In the genomic region with DNA sequence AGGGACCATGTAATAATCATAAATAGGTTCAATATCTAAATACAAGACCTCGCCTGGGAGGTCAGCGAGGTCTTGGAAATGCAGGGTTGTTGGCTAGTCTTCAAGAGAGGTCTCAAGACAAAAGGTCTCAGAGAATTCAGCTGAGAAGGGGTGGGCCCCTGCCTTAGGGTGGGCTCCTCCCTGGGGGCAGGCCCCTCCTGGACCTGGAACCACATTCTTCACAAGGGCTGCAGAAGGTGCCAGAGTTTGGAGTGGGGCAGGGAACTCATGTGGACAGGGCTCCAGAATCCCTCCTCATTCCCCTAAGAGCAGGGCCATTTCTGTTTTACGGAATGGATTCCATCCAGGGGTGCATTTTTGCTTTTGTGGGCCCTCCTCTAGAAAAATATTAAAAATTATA, we compare ENCODE assay signal across 36 cellular contexts. TPM values are rescaled to one million over a fixed set of nuclear protein-coding genes. Genes with fewer than 3 reads are reported as not detected.
"Had no signal": no experiment of that assay in that cellular context is flagged by ENCODE, and none has a peak within 500 bp of the region (broad histone marks: within the 10 kb centered on the region; RNA-seq: fewer than 3 reads in every experiment).

No MANE protein-coding gene starts in this region.

- H3K27me3 ChIP-seq: ascending aorta, cardiac muscle cell had no signal

- H3K9me3 Mint-ChIP-seq: activated B cell treated with CpG ODN at 0.5 μM for 24 hours; activated CD4-positive, alpha-beta memory T cell treated with anti-CD3 and anti-CD28 coated beads for 36 hours; activated naive CD4-positive, alpha-beta T cell treated with anti-CD3 and anti-CD28 coated beads, Interleukin-2, amount 10 ng/mL, durations not matched to agents 7 days and 5 days; activated naive CD4-positive, alpha-beta T cell treated with anti-CD3 and anti-CD28 coated beads, Interleukin-2, amount 50 U/mL, for 24 hours had no signal

- H3K27ac Mint-ChIP-seq: activated B cell treated with CpG ODN at 0.5 μM for 24 hours; activated naive CD4-positive, alpha-beta T cell treated with anti-CD3 and anti-CD28 coated beads, Interleukin-2, amount 10 ng/mL, durations not matched to agents 7 days and 5 days; activated naive CD8-positive, alpha-beta T cell treated with anti-CD3 and anti-CD28 coated beads, Interleukin-2, amount 10 ng/mL, durations not matched to agents 7 days and 5 days; activated T-cell treated with anti-CD3 and anti-CD28 coated beads, Interleukin-2, amount 50 U/mL, for 72 hours; brain; T-helper 1 cell treated with Interleukin-12 subunit alpha and Interleukin-12 subunit beta and Interleukin-4 antibody, amounts not matched to agents 30 μg/mL and 1 μg/mL, for 36 hours; T-helper 2 cell treated with Interferon-gamma antibody and Interleukin-4, amounts not matched to agents 5 μg/mL and 100 μg/mL, for 36 hours had no signal

- H3K36me3 Mint-ChIP-seq: activated CD4-positive, alpha-beta memory T cell treated with anti-CD3 and anti-CD28 coated beads for 36 hours; activated naive CD4-positive, alpha-beta T cell treated with anti-CD3 and anti-CD28 coated beads, Interleukin-2, amount 10 ng/mL, durations not matched to agents 7 days and 5 days; activated naive CD4-positive, alpha-beta T cell treated with anti-CD3 and anti-CD28 coated beads, Interleukin-2, amount 50 U/mL, for 24 hours; brain had no signal

- H3K4me3 ChIP-seq: ascending aorta, cardiac muscle cell had no signal

- H3K36me3 ChIP-seq: ascending aorta, cardiac muscle cell had no signal

- H3K27me3 Mint-ChIP-seq: activated CD4-positive, alpha-beta T cell treated with anti-CD3 and anti-CD28 coated beads, Interleukin-2, amount 10 ng/mL, durations not matched to agents 24 days and 14 days; activated naive CD4-positive, alpha-beta T cell treated with anti-CD3 and anti-CD28 coated beads, Interleukin-2, amount 50 U/mL, for 24 hours had no signal

- DNase-seq: activated B cell treated with CpG ODN at 0.5 μM for 24 hours; activated CD4-positive, alpha-beta T cell treated with anti-CD3 and anti-CD28 coated beads for 4 hours; activated CD4-positive, alpha-beta T cell treated with anti-CD3 and anti-CD28 coated beads, Interleukin-2, amount 10 ng/mL, durations not matched to agents 24 days and 14 days; activated CD4-positive, alpha-beta T cell treated with anti-CD3 and anti-CD28 coated beads, Interleukin-2, amount 50 U/mL, for 1 hour; activated CD4-positive, alpha-beta T cell treated with anti-CD3 and anti-CD28 coated beads, Interleukin-2, amount 50 U/mL, for 4 hours; activated CD4-positive, CD25-positive, alpha-beta regulatory T cell treated with anti-CD3 and anti-CD28 coated beads, Interleukin-2, amount 50 U/mL, for 72 hours; activated CD8-positive, alpha-beta memory T cell treated with anti-CD3 and anti-CD28 coated beads, Interleukin-2, amount 50 U/mL, for 4 hours; activated effector memory CD4-positive, alpha-beta T cell treated with Interleukin-2 at 50 U/mL for 16 hours; activated gamma-delta T cell; activated naive CD4-positive, alpha-beta T cell treated with anti-CD3 and anti-CD28 coated beads, Interleukin-2, amount 10 ng/mL, durations not matched to agents 7 days and 5 days; activated naive CD8-positive, alpha-beta T cell treated with anti-CD3 and anti-CD28 coated beads, Interleukin-2, amount 10 ng/mL, durations not matched to agents 7 days and 5 days; activated T-cell treated with anti-CD3 and anti-CD28 coated beads for 4 hours; activated T-cell treated with anti-CD3 and anti-CD28 coated beads, Interleukin-2, amount 50 U/mL, for 1 hour; activated T-cell treated with anti-CD3 and anti-CD28 coated beads, Interleukin-2, amount 50 U/mL, for 4 hours; amygdala; anterior cingulate cortex; caudate nucleus; cerebellar nuclear complex; SW 1271; T-helper 1 cell; T-helper 2 cell; T-helper 9 cell had no signal

- H3K4me1 ChIP-seq: ascending aorta had no signal

- H3K9me3 ChIP-seq: ascending aorta had no signal

- H3K4me3 Mint-ChIP-seq: activated B cell treated with CpG ODN at 0.5 μM for 24 hours; activated CD4-positive, alpha-beta memory T cell treated with anti-CD3 and anti-CD28 coated beads for 36 hours; activated CD8-positive, alpha-beta T cell treated with anti-CD3 and anti-CD28 coated beads for 36 hours; activated naive CD4-positive, alpha-beta T cell treated with anti-CD3 and anti-CD28 coated beads, Interleukin-2, amount 10 ng/mL, durations not matched to agents 7 days and 5 days; activated naive CD4-positive, alpha-beta T cell treated with anti-CD3 and anti-CD28 coated beads, Interleukin-2, amount 50 U/mL, for 24 hours; activated naive CD8-positive, alpha-beta T cell treated with anti-CD3 and anti-CD28 coated beads, Interleukin-2, amount 10 ng/mL, durations not matched to agents 7 days and 5 days; brain; central memory CD8-positive, alpha-beta T cell; T-helper 1 cell treated with Interleukin-12 subunit alpha and Interleukin-12 subunit beta and Interleukin-4 antibody, amounts not matched to agents 30 μg/mL and 1 μg/mL, for 36 hours; T-helper 2 cell treated with Interferon-gamma antibody and Interleukin-4, amounts not matched to agents 5 μg/mL and 100 μg/mL, for 36 hours had no signal

- H3K27ac ChIP-seq: ascending aorta, cardiac muscle cell, VCaP had no signal

- H3K4me1 Mint-ChIP-seq: activated B cell treated with CpG ODN at 0.5 μM for 24 hours; activated naive CD4-positive, alpha-beta T cell treated with anti-CD3 and anti-CD28 coated beads, Interleukin-2, amount 10 ng/mL, durations not matched to agents 7 days and 5 days; brain; central memory CD8-positive, alpha-beta T cell had no signal

RNA-seq across cellular contexts. Expression of gene CEACAM18, which starts 10.2 kb away (rescaled TPM):
- total RNA-seq: activated B cell treated with CpG ODN at 0.5 μM for 24 hours; activated CD4-positive, alpha-beta memory T cell treated with anti-CD3 and anti-CD28 coated beads for 36 hours; activated CD4-positive, alpha-beta T cell treated with anti-CD3 and anti-CD28 coated beads, Interleukin-2, amount 10 ng/mL, durations not matched to agents 24 days and 14 days; activated CD8-positive, alpha-beta T cell treated with anti-CD3 and anti-CD28 coated beads for 36 hours; activated naive CD8-positive, alpha-beta T cell treated with anti-CD3 and anti-CD28 coated beads, Interleukin-2, amount 10 ng/mL, durations not matched to agents 7 days and 5 days; activated T-cell treated with anti-CD3 and anti-CD28 coated beads, Interleukin-2, amount 50 U/mL, for 4 hours; activated T-cell treated with anti-CD3 and anti-CD28 coated beads, Interleukin-2, amount 50 U/mL, for 72 hours; activated T-helper 1 cell treated with anti-CD3 and anti-CD28 coated beads, Interleukin-12 subunit alpha, Interleukin-12 subunit beta, Interleukin-2, Interleukin-4 antibody, amounts not matched to agents 30 ng/mL and 10 ng/mL and 1 ng/mL, durations not matched to agents 14 hours and 24 hours and 36 hours; activated T-helper 2 cell treated with anti-CD3 and anti-CD28 coated beads, Interferon-gamma antibody, Interleukin-2, Interleukin-4, amounts not matched to agents 10 μg/mL and 5 μg/mL and 100 μg/mL, durations not matched to agents 14 hours and 24 hours and 36 hours; ascending aorta; bronchial epithelial cell; cardiac muscle cell had no signal
- polyA plus RNA-seq: cardiac muscle cell had no signal

RNA-seq across cellular contexts. Expression of gene SIGLEC12, which starts 13.1 kb away (rescaled TPM):
- total RNA-seq: activated B cell treated with CpG ODN at 0.5 μM for 24 hours, ascending aorta, bronchial epithelial cell, cardiac muscle cell had no signal
- polyA plus RNA-seq: cardiac muscle cell had no signal

RNA-seq across cellular contexts. Expression of gene SIGLEC8, which starts 30.2 kb away (rescaled TPM):
- total RNA-seq: activated B cell treated with CpG ODN at 0.5 μM for 24 hours; activated CD4-positive, alpha-beta memory T cell treated with anti-CD3 and anti-CD28 coated beads for 36 hours; activated CD8-positive, alpha-beta T cell treated with anti-CD3 and anti-CD28 coated beads for 36 hours; activated naive CD8-positive, alpha-beta T cell treated with anti-CD3 and anti-CD28 coated beads, Interleukin-2, amount 10 ng/mL, durations not matched to agents 7 days and 5 days; activated T-cell treated with anti-CD3 and anti-CD28 coated beads, Interleukin-2, amount 50 U/mL, for 4 hours; activated T-cell treated with anti-CD3 and anti-CD28 coated beads, Interleukin-2, amount 50 U/mL, for 72 hours; ascending aorta; bronchial epithelial cell; cardiac muscle cell had no signal
- polyA plus RNA-seq: cardiac muscle cell had no signal

RNA-seq across cellular contexts. Expression of gene SIGLEC6, which starts 43.0 kb away (rescaled TPM):
- total RNA-seq: activated CD4-positive, alpha-beta memory T cell treated with anti-CD3 and anti-CD28 coated beads for 36 hours; activated CD8-positive, alpha-beta T cell treated with anti-CD3 and anti-CD28 coated beads for 36 hours; activated naive CD8-positive, alpha-beta T cell treated with anti-CD3 and anti-CD28 coated beads, Interleukin-2, amount 10 ng/mL, durations not matched to agents 7 days and 5 days; activated T-cell treated with anti-CD3 and anti-CD28 coated beads, Interleukin-2, amount 50 U/mL, for 72 hours; bronchial epithelial cell; cardiac muscle cell had no signal
- polyA plus RNA-seq: cardiac muscle cell had no signal
